20 cellular contexts compared by ENCODE assay signal in the genomic region with DNA sequence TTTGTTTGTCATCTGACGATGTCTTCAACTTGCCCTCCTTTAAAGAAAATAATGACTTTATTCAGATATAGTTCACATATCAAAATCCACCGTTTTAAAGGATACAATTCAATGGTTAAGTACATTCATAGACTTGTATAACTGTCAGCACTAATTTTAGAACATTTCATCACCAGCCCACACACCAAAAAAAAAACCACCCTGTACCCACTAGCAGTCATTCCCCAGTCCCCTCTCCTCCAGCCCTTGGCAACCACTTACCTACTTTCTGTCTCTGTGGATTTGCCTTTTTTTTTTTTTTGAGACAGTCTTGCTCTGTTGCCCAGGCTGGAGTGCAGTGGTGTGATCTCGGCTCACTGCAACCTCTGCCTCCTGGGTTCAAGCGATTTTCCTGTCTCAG. TPM values are rescaled to one million over a fixed set of nuclear protein-coding genes. Genes with fewer than 3 reads are reported as not detected.
DNase-seq lines count a peak whose midpoint lies in the region; ATAC-seq and TF ChIP-seq lines count a peak whose summit lies in the region.
"Had no signal": no experiment of that assay in that cellular context is flagged by ENCODE, and none has a peak within 500 bp of the region (broad histone marks: within the 10 kb centered on the region; RNA-seq: fewer than 3 reads in every experiment).

No MANE protein-coding gene starts in this region.

- POLR2A ChIA-PET in HEK293T (lab: Yijun Ruan, JAX) = no interaction called here

- H3K27ac Mint-ChIP-seq in activated T-helper 2 cell treated with anti-CD3 and anti-CD28 coated beads, Interferon-gamma antibody, Interleukin-2, Interleukin-4, amounts not matched to agents 10 μg/mL and 5 μg/mL and 100 μg/mL, durations not matched to agents 14 hours and 24 hours and 36 hours = peak overlapping the region; percentile 92
- H3K27ac Mint-ChIP-seq in stimulated activated naive B cell treated with anti-CD40 and anti-IgM and Interleukin-4, amounts not matched to agents 10 μg/mL and 1 μg/mL and 100 μg/mL, for 72 hours = peak overlapping the region; percentile 63
- H3K27ac Mint-ChIP-seq: CD8-positive, alpha-beta T cell had no signal

- TF ChIP-seq POLR2A in NB4 (IDR thresholded peaks at IDR 0.05; ENCODE audit: extremely low read depth, insufficient read length) = no peak

- peak; percentile 61 to 77 for ATAC-seq in stimulated activated naive B cell treated with anti-CD40 and anti-IgM and Interleukin-4, amounts not matched to agents 10 μg/mL and 1 μg/mL and 100 μg/mL, for 72 hours (replicated peaks)
- ATAC-seq in HG02763 (IDR thresholded peaks at IDR 0.05; ENCODE audit: unreplicated experiment) = no peak
- ATAC-seq: CD8-positive, alpha-beta T cell; foreskin keratinocyte; left lobe of liver had no signal

- no peaks in the 10 kb centered on the region for H3K36me3 Mint-ChIP-seq in activated T-helper 2 cell treated with anti-CD3 and anti-CD28 coated beads, Interferon-gamma antibody, Interleukin-2, Interleukin-4, amounts not matched to agents 10 μg/mL and 5 μg/mL and 100 μg/mL, durations not matched to agents 14 hours and 24 hours and 36 hours (ENCODE audit: low read depth)
- no peaks in the 10 kb centered on the region for H3K36me3 Mint-ChIP-seq in stimulated activated naive B cell treated with anti-CD40 and anti-IgM and Interleukin-4, amounts not matched to agents 10 μg/mL and 1 μg/mL and 100 μg/mL, for 72 hours

- TF ChIP-seq CTCF in NB4 (IDR thresholded peaks at IDR 0.05; ENCODE audit: low read depth, low read length) = no peak

- H3K4me3 Mint-ChIP-seq in activated T-helper 2 cell treated with anti-CD3 and anti-CD28 coated beads, Interferon-gamma antibody, Interleukin-2, Interleukin-4, amounts not matched to agents 10 μg/mL and 5 μg/mL and 100 μg/mL, durations not matched to agents 14 hours and 24 hours and 36 hours (ENCODE audit: low read depth) = peak overlapping the region; percentile 44
- peak overlapping the region in 1 of 2 donors; percentile 23 for H3K4me3 Mint-ChIP-seq in stimulated activated naive B cell treated with anti-CD40 and anti-IgM and Interleukin-4, amounts not matched to agents 10 μg/mL and 1 μg/mL and 100 μg/mL, for 72 hours
- H3K4me3 Mint-ChIP-seq: activated T-cell treated with anti-CD3 and anti-CD28 coated beads, Interleukin-2, amount 50 U/mL, for 24 hours; CD8-positive, alpha-beta T cell had no signal

- intact Hi-C loops in activated T-helper 2 cell treated with anti-CD3 and anti-CD28 coated beads, Interferon-gamma antibody, Interleukin-2, Interleukin-4, amounts not matched to agents 10 μg/mL and 5 μg/mL and 100 μg/mL, durations not matched to agents 14 hours and 24 hours and 36 hours (cut with micrococcal nuclease) = loop anchor here (10.0 kb wide), 1 partner anchor 596 kb away; no protein-coding TSS in a partner anchor

- H3K4me3 ChIP-seq in NB4 (ENCODE audit: low read depth, low read length) = peak overlapping the region; percentile 12

- CTCF ChIA-PET in HEK293T (lab: Yijun Ruan, JAX) = no interaction called here

- H3K4me1 Mint-ChIP-seq in activated T-helper 2 cell treated with anti-CD3 and anti-CD28 coated beads, Interferon-gamma antibody, Interleukin-2, Interleukin-4, amounts not matched to agents 10 μg/mL and 5 μg/mL and 100 μg/mL, durations not matched to agents 14 hours and 24 hours and 36 hours (ENCODE audit: low read depth) = peaks cover 58% of the 10 kb centered on the region
- peaks cover 29 to 46% of the 10 kb centered on the region in 2 donors for H3K4me1 Mint-ChIP-seq in stimulated activated naive B cell treated with anti-CD40 and anti-IgM and Interleukin-4, amounts not matched to agents 10 μg/mL and 1 μg/mL and 100 μg/mL, for 72 hours

- peak; percentile 12 for DNase-seq in activated CD8-positive, alpha-beta memory T cell treated with anti-CD3 and anti-CD28 coated beads, Interleukin-2, amount 50 U/mL, for 48 hours
- no peak for DNase-seq in activated CD8-positive, alpha-beta memory T cell treated with anti-CD3 and anti-CD28 coated beads, Interleukin-2, amount 50 U/mL, for 4 hours
- DNase-seq in NB4 (ENCODE audit: low read depth) = peak; percentile 82
- no peak for DNase-seq in activated T-helper 2 cell treated with anti-CD3 and anti-CD28 coated beads, Interferon-gamma antibody, Interleukin-2, Interleukin-4, amounts not matched to agents 10 μg/mL and 5 μg/mL and 100 μg/mL, durations not matched to agents 14 hours and 24 hours and 36 hours (ENCODE audit: low spot score)
- no peak for DNase-seq in stimulated activated naive B cell treated with anti-CD40 and anti-IgM and Interleukin-4, amounts not matched to agents 10 μg/mL and 1 μg/mL and 100 μg/mL, for 72 hours
- DNase-seq in NCI-H345 treated with DMSO at 0.1 percent for 48 hours (lab: John Stamatoyannopoulos, UW; ENCODE audit: unreplicated experiment) = no peak
- no peak for DNase-seq in HEK293T (ENCODE audit: extremely low spot score)
- DNase-seq: activated CD4-positive, alpha-beta T cell treated with anti-CD3 and anti-CD28 coated beads for 1 hour; activated T-cell treated with anti-CD3 and anti-CD28 coated beads, Interleukin-2, amount 50 U/mL, for 24 hours; CD8-positive, alpha-beta T cell; DMS79; foreskin keratinocyte; IMR-90; NCI-H1092; NCI-H2171 treated with DMSO at 0.1 percent for 48 hours; NCI-H82; small intestine; stimulated activated CD4-positive, alpha-beta T cell treated with anti-CD3 and anti-CD28 coated beads, Interleukin-4, amount 100 ng/mL, for 4 hours had no signal

- H3K9me3 Mint-ChIP-seq in activated T-helper 2 cell treated with anti-CD3 and anti-CD28 coated beads, Interferon-gamma antibody, Interleukin-2, Interleukin-4, amounts not matched to agents 10 μg/mL and 5 μg/mL and 100 μg/mL, durations not matched to agents 14 hours and 24 hours and 36 hours = no peaks in the 10 kb centered on the region
- H3K9me3 Mint-ChIP-seq in stimulated activated naive B cell treated with anti-CD40 and anti-IgM and Interleukin-4, amounts not matched to agents 10 μg/mL and 1 μg/mL and 100 μg/mL, for 72 hours = no peaks in the 10 kb centered on the region
- H3K9me3 Mint-ChIP-seq: activated T-cell treated with anti-CD3 and anti-CD28 coated beads, Interleukin-2, amount 50 U/mL, for 24 hours; CD8-positive, alpha-beta T cell had no signal

- no peaks in the 10 kb centered on the region for H3K27me3 Mint-ChIP-seq in activated T-helper 2 cell treated with anti-CD3 and anti-CD28 coated beads, Interferon-gamma antibody, Interleukin-2, Interleukin-4, amounts not matched to agents 10 μg/mL and 5 μg/mL and 100 μg/mL, durations not matched to agents 14 hours and 24 hours and 36 hours (ENCODE audit: low read depth)
- no peaks in the 10 kb centered on the region for H3K27me3 Mint-ChIP-seq in stimulated activated naive B cell treated with anti-CD40 and anti-IgM and Interleukin-4, amounts not matched to agents 10 μg/mL and 1 μg/mL and 100 μg/mL, for 72 hours

TF ChIP-seq in HEK293T, 16 proteins besides CTCF, POLR2A, EP300 and RAD21:
- TF ChIP-seq, protein P1, sequence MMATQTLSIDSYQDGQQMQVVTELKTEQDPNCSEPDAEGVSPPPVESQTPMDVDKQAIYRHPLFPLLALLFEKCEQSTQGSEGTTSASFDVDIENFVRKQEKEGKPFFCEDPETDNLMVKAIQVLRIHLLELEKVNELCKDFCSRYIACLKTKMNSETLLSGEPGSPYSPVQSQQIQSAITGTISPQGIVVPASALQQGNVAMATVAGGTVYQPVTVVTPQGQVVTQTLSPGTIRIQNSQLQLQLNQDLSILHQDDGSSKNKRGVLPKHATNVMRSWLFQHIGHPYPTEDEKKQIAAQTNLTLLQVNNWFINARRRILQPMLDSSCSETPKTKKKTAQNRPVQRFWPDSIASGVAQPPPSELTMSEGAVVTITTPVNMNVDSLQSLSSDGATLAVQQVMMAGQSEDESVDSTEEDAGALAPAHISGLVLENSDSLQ (IDR thresholded peaks at IDR 0.05) = no peak
- no peak for TF ChIP-seq CTBP1 (IDR thresholded peaks at IDR 0.05; ENCODE audit: borderline replicate concordance)

RNA-seq across cellular contexts. Expression of a gene that starts 5.3 kb away (rescaled TPM):
- total RNA-seq in activated T-helper 2 cell treated with anti-CD3 and anti-CD28 coated beads, Interferon-gamma antibody, Interleukin-2, Interleukin-4, amounts not matched to agents 10 μg/mL and 5 μg/mL and 100 μg/mL, durations not matched to agents 14 hours and 24 hours and 36 hours = 406 and 416 TPM in 2 replicates

RNA-seq across cellular contexts. Expression of a gene that starts 26.1 kb away (rescaled TPM):
- total RNA-seq in activated T-helper 2 cell treated with anti-CD3 and anti-CD28 coated beads, Interferon-gamma antibody, Interleukin-2, Interleukin-4, amounts not matched to agents 10 μg/mL and 5 μg/mL and 100 μg/mL, durations not matched to agents 14 hours and 24 hours and 36 hours = 46.9 and 52.4 TPM in 2 replicates

RNA-seq across cellular contexts. Expression of a gene that starts 40.6 kb away (rescaled TPM):
- 108 and 112 TPM in 2 replicates for total RNA-seq in activated T-helper 2 cell treated with anti-CD3 and anti-CD28 coated beads, Interferon-gamma antibody, Interleukin-2, Interleukin-4, amounts not matched to agents 10 μg/mL and 5 μg/mL and 100 μg/mL, durations not matched to agents 14 hours and 24 hours and 36 hours

Comparison
In these comparisons a context has a peak if more than half of its experiments do, and no peak if none do; other contexts are left out.
1. DNase-seq: peak in activated CD8-positive, alpha-beta memory T cell treated with anti-CD3 and anti-CD28 coated beads, Interleukin-2, amount 50 U/mL, for 48 hours (single experiment) and NB4 (single experiment); none in activated CD8-positive, alpha-beta memory T cell treated with anti-CD3 and anti-CD28 coated beads, Interleukin-2, amount 50 U/mL, for 4 hours (single experiment), activated T-helper 2 cell treated with anti-CD3 and anti-CD28 coated beads, Interferon-gamma antibody, Interleukin-2, Interleukin-4, amounts not matched to agents 10 μg/mL and 5 μg/mL and 100 μg/mL, durations not matched to agents 14 hours and 24 hours and 36 hours (single experiment), stimulated activated naive B cell treated with anti-CD40 and anti-IgM and Interleukin-4, amounts not matched to agents 10 μg/mL and 1 μg/mL and 100 μg/mL, for 72 hours (single experiment), NCI-H345 treated with DMSO at 0.1 percent for 48 hours (single experiment) and HEK293T (single experiment).